Comparison of ENCODE assay signal across 27 cellular contexts in genomic region chr9:91094324-91095083, GRCh38.
"Had no signal": no experiment of that assay in that cellular context is flagged by ENCODE, and none has a peak within 500 bp of the region (broad histone marks: within the 10 kb centered on the region; RNA-seq: fewer than 3 reads in every experiment).

No MANE protein-coding gene starts in this region.

- DNase-seq: activated CD4-positive, alpha-beta T cell treated with anti-CD3 and anti-CD28 coated beads, Interleukin-2, amount 50 U/mL, for 48 hours; activated CD4-positive, CD25-positive, alpha-beta regulatory T cell; activated gamma-delta T cell treated with Interleukin-2 at 50 U/mL for 16 hours; activated naive CD4-positive, alpha-beta T cell treated with anti-CD3 and anti-CD28 coated beads, Interleukin-2, amount 10 ng/mL, durations not matched to agents 7 days and 5 days; activated naive CD8-positive, alpha-beta T cell treated with anti-CD3 and anti-CD28 coated beads, Interleukin-2, amount 10 ng/mL, durations not matched to agents 7 days and 5 days; aorta; caudate nucleus; colonic mucosa; Karpas-422; MM.1S; NCI-H1105; NCI-H1436; NCI-H1694 treated with DMSO at 0.1 percent for 48 hours; NCI-H2029 treated with DMSO at 0.1 percent for 48 hours; NCI-H345; NCI-H510A treated with DMSO at 0.1 percent for 48 hours; NCI-H69; NK-92 treated with Interleukin-12 subunit alpha and Interleukin-12 subunit beta, amount 100 ng/mL, for 24 hours; OCI-M1; RPMI8226; T-cell had no signal

- H3K36me3 ChIP-seq: breast epithelium, colonic mucosa had no signal

- H3K27ac Mint-ChIP-seq: activated naive CD4-positive, alpha-beta T cell treated with anti-CD3 and anti-CD28 coated beads, Interleukin-2, amount 10 ng/mL, durations not matched to agents 7 days and 5 days; activated naive CD8-positive, alpha-beta T cell treated with anti-CD3 and anti-CD28 coated beads, Interleukin-2, amount 10 ng/mL, durations not matched to agents 7 days and 5 days; T-cell had no signal

- H3K9me3 ChIP-seq: colonic mucosa had no signal

- H3K4me1 ChIP-seq: colonic mucosa had no signal

- H3K4me3 Mint-ChIP-seq: activated naive CD4-positive, alpha-beta T cell treated with anti-CD3 and anti-CD28 coated beads, Interleukin-2, amount 10 ng/mL, durations not matched to agents 7 days and 5 days; activated naive CD8-positive, alpha-beta T cell treated with anti-CD3 and anti-CD28 coated beads, Interleukin-2, amount 10 ng/mL, durations not matched to agents 7 days and 5 days; T-cell had no signal

- H3K4me3 ChIP-seq: breast epithelium, colonic mucosa, K562, SK-N-MC had no signal

- ATAC-seq: K562, Panc1, Right ventricle myocardium inferior, T-cell had no signal

- H3K27me3 ChIP-seq: breast epithelium, colonic mucosa had no signal

- H3K27ac ChIP-seq: breast epithelium, colonic mucosa, SK-N-MC, VCaP had no signal

- H3K27me3 Mint-ChIP-seq: activated naive CD8-positive, alpha-beta T cell treated with anti-CD3 and anti-CD28 coated beads, Interleukin-2, amount 10 ng/mL, durations not matched to agents 7 days and 5 days; T-cell had no signal

- FAIRE-seq: K562 had no signal
